ENCODE assay signal across 8 cellular contexts in the genomic region with DNA sequence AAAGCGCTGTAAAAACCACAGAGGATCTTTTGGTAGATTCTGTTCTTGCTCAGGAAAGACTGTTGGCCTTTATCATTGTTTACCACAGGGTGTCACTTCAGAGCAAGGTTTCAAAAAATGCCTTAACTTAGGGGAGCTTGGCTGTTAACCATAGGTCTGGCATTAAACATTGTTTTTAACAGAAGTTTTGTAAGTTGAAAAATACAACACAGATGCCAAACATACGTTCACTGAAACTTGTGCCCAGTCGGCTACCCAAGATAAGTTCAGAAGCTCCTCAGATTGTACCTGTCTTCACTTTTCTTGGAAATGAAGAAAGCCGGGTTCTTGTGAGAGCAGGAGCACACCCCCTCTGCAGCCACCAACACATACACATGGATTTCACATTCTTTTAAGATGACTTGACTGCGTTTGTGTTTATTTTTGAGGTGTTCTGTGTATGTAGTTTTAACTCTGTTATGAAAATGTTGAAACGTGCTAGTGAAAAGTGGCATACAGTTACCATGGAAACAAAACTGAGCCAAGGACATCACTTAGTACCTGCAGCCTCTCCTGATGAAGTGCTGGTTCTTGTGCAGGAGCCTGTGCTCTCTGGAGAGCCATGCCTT.
DNase-seq lines count a peak whose midpoint lies in the region; ATAC-seq, FAIRE-seq and TF ChIP-seq lines count a peak whose summit lies in the region.

No MANE protein-coding gene starts in this region.

- TF ChIP-seq POLR2A in GM12891 (IDR thresholded peaks at IDR 0.05; ENCODE audit: low read depth, low read length) = no peak
- no peak for TF ChIP-seq POLR2A in NB4 (IDR thresholded peaks at IDR 0.05; ENCODE audit: extremely low read depth, insufficient read length)

- DNase-seq in GM12891 (ENCODE audit: insufficient read length, low spot score) (no peak), NB4 (ENCODE audit: low read depth) (peak; percentile 43), brain pericyte (ENCODE audit: low read depth, low spot score) (peak; percentile 39), DMS153 treated with DMSO at 0.1 percent for 48 hours (lab: John Stamatoyannopoulos, UW; ENCODE audit: unreplicated experiment) (no peak), aorta (no peak), NCI-H128 (lab: John Stamatoyannopoulos, UW; ENCODE audit: unreplicated experiment) (no peak)
- no peak for DNase-seq in activated CD4-positive, CD25-positive, alpha-beta regulatory T cell treated with anti-CD3 and anti-CD28 coated beads, Interleukin-2, amount 50 U/mL, for 72 hours

- intact Hi-C loops in aorta (cut with DNase I) = loop anchor here (5.0 to 10.0 kb wide), 3 partner anchors 113 to 626 kb away; no protein-coding TSS in a partner anchor

- H3K36me3 ChIP-seq in liver (ENCODE audit: control insufficient read depth in 4 of 4, insufficient read depth in 3 of 4, low read depth in 1 of 4, low read length in 3 of 4) (no peaks in the 10 kb centered on the region), aorta (ENCODE audit: control insufficient read depth in 1 of 2, insufficient read depth in 2 of 2, low read length in 1 of 2) (no peaks in the 10 kb centered on the region)

- H3K9ac ChIP-seq in liver (ENCODE audit: low read depth in 1 of 2, low read length in 2 of 2) = no peak overlapping the region

- TF ChIP-seq RAD21 in liver (IDR thresholded peaks at IDR 0.05) = peak; percentile 93 to 96

- H3K9me3 ChIP-seq in liver (ENCODE audit: control insufficient read depth in 4 of 4, low read length in 3 of 4) (no peaks in the 10 kb centered on the region), aorta (ENCODE audit: control insufficient read depth, low read length) (no peaks in the 10 kb centered on the region)

- no peak for ATAC-seq in aorta (ENCODE audit: low FRiP score)

- no peaks in the 10 kb centered on the region for H3K4me1 ChIP-seq in liver (ENCODE audit: control insufficient read depth in 4 of 4, insufficient read depth in 4 of 4, low read length in 3 of 4)
- H3K4me1 ChIP-seq in aorta (ENCODE audit: control insufficient read depth in 1 of 2, insufficient read depth in 2 of 2, low read length in 2 of 2) = no peaks in the 10 kb centered on the region

- no peak overlapping the region for H3K4me3 ChIP-seq in NB4 (ENCODE audit: low read depth, low read length)
- H3K4me3 ChIP-seq in liver (ENCODE audit: low read depth in 1 of 3, low read length in 3 of 3) = no peak overlapping the region
- H3K4me3 ChIP-seq in aorta (ENCODE audit: low read length in 2 of 2) = no peak overlapping the region

- FAIRE-seq in GM12891 (lab: Jason Lieb, UNC) = peak; percentile 80

- WGBS in liver = 37% methylated on average over 6 of the region's 6 CpGs
- 12 to 15% methylated on average over 6 of the region's 6 CpGs for whole genome bisulfite sequencing in aorta, 2 donors

- no peaks in the 10 kb centered on the region for H3K27me3 ChIP-seq in liver (ENCODE audit: control insufficient read depth in 4 of 4, insufficient read depth in 4 of 4, low read length in 3 of 4)
- H3K27me3 ChIP-seq in aorta (ENCODE audit: control insufficient read depth in 1 of 2, insufficient read depth in 2 of 2, low read length in 1 of 2) = no peaks in the 10 kb centered on the region

- H3K27ac ChIP-seq in liver (ENCODE audit: low read depth in 1 of 2, low read length in 2 of 2) (no peak overlapping the region), aorta (ENCODE audit: low read depth in 1 of 2, low read length in 2 of 2) (no peak overlapping the region)

- TF ChIP-seq CTCF in NB4 (IDR thresholded peaks at IDR 0.05; ENCODE audit: low read depth, low read length) (peak; percentile 38), liver (IDR thresholded peaks at IDR 0.05; ENCODE audit: low read depth, low read length, missing input control) (peak; percentile 63)

TF ChIP-seq in GM12891, 5 proteins besides CTCF, POLR2A, EP300 and RAD21:
- no peak for TF ChIP-seq POU2F2 (IDR thresholded peaks at IDR 0.05; ENCODE audit: low read depth, low read length)
- no peak for TF ChIP-seq PAX5 (IDR thresholded peaks at IDR 0.05; ENCODE audit: insufficient read depth, low read length, severe bottlenecking)
- TF ChIP-seq TAF1 (IDR thresholded peaks at IDR 0.05; ENCODE audit: low read depth, low read length) = no peak
- no peak for TF ChIP-seq SPI1 (IDR thresholded peaks at IDR 0.05; ENCODE audit: low read depth, low read length)
- no peak for TF ChIP-seq POLR2AphosphoS5 (IDR thresholded peaks at IDR 0.05; ENCODE audit: low read depth, low read length)

TF ChIP-seq in liver, 16 proteins besides CTCF, POLR2A, EP300 and RAD21:
- TF ChIP-seq HNF4A (conservative IDR thresholded peaks at IDR 0.05) = no peak
- no peak for TF ChIP-seq EGR1 (IDR thresholded peaks at IDR 0.05; ENCODE audit: low read depth in 2 of 2)
- TF ChIP-seq, protein P1, sequence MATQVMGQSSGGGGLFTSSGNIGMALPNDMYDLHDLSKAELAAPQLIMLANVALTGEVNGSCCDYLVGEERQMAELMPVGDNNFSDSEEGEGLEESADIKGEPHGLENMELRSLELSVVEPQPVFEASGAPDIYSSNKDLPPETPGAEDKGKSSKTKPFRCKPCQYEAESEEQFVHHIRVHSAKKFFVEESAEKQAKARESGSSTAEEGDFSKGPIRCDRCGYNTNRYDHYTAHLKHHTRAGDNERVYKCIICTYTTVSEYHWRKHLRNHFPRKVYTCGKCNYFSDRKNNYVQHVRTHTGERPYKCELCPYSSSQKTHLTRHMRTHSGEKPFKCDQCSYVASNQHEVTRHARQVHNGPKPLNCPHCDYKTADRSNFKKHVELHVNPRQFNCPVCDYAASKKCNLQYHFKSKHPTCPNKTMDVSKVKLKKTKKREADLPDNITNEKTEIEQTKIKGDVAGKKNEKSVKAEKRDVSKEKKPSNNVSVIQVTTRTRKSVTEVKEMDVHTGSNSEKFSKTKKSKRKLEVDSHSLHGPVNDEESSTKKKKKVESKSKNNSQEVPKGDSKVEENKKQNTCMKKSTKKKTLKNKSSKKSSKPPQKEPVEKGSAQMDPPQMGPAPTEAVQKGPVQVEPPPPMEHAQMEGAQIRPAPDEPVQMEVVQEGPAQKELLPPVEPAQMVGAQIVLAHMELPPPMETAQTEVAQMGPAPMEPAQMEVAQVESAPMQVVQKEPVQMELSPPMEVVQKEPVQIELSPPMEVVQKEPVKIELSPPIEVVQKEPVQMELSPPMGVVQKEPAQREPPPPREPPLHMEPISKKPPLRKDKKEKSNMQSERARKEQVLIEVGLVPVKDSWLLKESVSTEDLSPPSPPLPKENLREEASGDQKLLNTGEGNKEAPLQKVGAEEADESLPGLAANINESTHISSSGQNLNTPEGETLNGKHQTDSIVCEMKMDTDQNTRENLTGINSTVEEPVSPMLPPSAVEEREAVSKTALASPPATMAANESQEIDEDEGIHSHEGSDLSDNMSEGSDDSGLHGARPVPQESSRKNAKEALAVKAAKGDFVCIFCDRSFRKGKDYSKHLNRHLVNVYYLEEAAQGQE (IDR thresholded peaks at IDR 0.05) = no peak
- TF ChIP-seq, protein P2, sequence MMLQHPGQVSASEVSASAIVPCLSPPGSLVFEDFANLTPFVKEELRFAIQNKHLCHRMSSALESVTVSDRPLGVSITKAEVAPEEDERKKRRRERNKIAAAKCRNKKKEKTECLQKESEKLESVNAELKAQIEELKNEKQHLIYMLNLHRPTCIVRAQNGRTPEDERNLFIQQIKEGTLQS (IDR thresholded peaks at IDR 0.05) = no peak
- TF ChIP-seq FOXA2 (IDR thresholded peaks at IDR 0.05) = no peak
- no peak for TF ChIP-seq SP1 (IDR thresholded peaks at IDR 0.05)
- TF ChIP-seq JUND (IDR thresholded peaks at IDR 0.05) = no peak
- TF ChIP-seq, protein P3, sequence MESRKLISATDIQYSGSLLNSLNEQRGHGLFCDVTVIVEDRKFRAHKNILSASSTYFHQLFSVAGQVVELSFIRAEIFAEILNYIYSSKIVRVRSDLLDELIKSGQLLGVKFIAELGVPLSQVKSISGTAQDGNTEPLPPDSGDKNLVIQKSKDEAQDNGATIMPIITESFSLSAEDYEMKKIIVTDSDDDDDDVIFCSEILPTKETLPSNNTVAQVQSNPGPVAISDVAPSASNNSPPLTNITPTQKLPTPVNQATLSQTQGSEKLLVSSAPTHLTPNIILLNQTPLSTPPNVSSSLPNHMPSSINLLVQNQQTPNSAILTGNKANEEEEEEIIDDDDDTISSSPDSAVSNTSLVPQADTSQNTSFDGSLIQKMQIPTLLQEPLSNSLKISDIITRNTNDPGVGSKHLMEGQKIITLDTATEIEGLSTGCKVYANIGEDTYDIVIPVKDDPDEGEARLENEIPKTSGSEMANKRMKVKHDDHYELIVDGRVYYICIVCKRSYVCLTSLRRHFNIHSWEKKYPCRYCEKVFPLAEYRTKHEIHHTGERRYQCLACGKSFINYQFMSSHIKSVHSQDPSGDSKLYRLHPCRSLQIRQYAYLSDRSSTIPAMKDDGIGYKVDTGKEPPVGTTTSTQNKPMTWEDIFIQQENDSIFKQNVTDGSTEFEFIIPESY (IDR thresholded peaks at IDR 0.05) = no peak

Comparison
In these comparisons a context has a peak if more than half of its experiments do, and no peak if none do; other contexts are left out.
1. DNase-seq: peak in NB4 (single experiment) and brain pericyte (single experiment); none in GM12891 (single experiment), DMS153 treated with DMSO at 0.1 percent for 48 hours (single experiment), aorta (0 of 2), NCI-H128 (single experiment) and activated CD4-positive, CD25-positive, alpha-beta regulatory T cell treated with anti-CD3 and anti-CD28 coated beads, Interleukin-2, amount 50 U/mL, for 72 hours (single experiment).